16 cellular contexts compared by ENCODE assay signal in genomic region chr7:114630186-114630824, GRCh38.
DNase-seq lines count a peak whose midpoint lies in the region; ATAC-seq and TF ChIP-seq lines count a peak whose summit lies in the region.
"Had no signal": no experiment of that assay in that cellular context is flagged by ENCODE, and none has a peak within 500 bp of the region (broad histone marks: within the 10 kb centered on the region; RNA-seq: fewer than 3 reads in every experiment).

No MANE protein-coding gene starts in this region.

- no peaks in the 10 kb centered on the region for H3K27me3 Mint-ChIP-seq in endodermal cell (ENCODE audit: insufficient read depth)
- H3K27me3 Mint-ChIP-seq: activated naive CD8-positive, alpha-beta T cell treated with anti-CD3 and anti-CD28 coated beads for 36 hours had no signal

- H3K4me3 ChIP-seq in endodermal cell (ENCODE audit: low read length) (no peak overlapping the region), testis (no peak overlapping the region)
- H3K4me3 ChIP-seq: right atrium auricular region had no signal

- no peaks in the 10 kb centered on the region for H3K9me3 ChIP-seq in endodermal cell (ENCODE audit: control insufficient read depth, low read length)
- no peaks in the 10 kb centered on the region for H3K9me3 ChIP-seq in testis
- H3K9me3 ChIP-seq: right atrium auricular region had no signal

- intact Hi-C loops in testis (cut with DNase I; ENCODE audit: low total_unique reads) = no loop called here

- TF ChIP-seq CTCF in endodermal cell (conservative IDR thresholded peaks at IDR 0.05) (no peak), testis (IDR thresholded peaks at IDR 0.05) (no peak)

- H3K9me3 Mint-ChIP-seq in endodermal cell = no peaks in the 10 kb centered on the region
- H3K9me3 Mint-ChIP-seq: activated naive CD8-positive, alpha-beta T cell treated with anti-CD3 and anti-CD28 coated beads for 36 hours; T-helper 1 cell treated with Interleukin-12 subunit alpha and Interleukin-12 subunit beta and Interleukin-4 antibody, amounts not matched to agents 30 μg/mL and 1 μg/mL, for 36 hours had no signal

- H3K36me3 ChIP-seq in endodermal cell (ENCODE audit: control insufficient read depth, insufficient read depth, low read length) = no peaks in the 10 kb centered on the region
- H3K36me3 ChIP-seq in testis (ENCODE audit: low read depth, missing control alignments) = no peaks in the 10 kb centered on the region
- H3K36me3 ChIP-seq: right atrium auricular region had no signal

- 43 to 70% methylated on average over 1 to 7 of the region's 7 CpGs for WGBS in endodermal cell (ENCODE audit: insufficient coverage in 1 of 2, insufficient read length in 1 of 2), 2 experiments
- 74 to 76% methylated on average over 7 of the region's 7 CpGs for WGBS in testis, 2 donors

- peak; percentile 69 for DNase-seq in NCI-H146 (lab: John Stamatoyannopoulos, UW)
- no peak for DNase-seq in endodermal cell
- DNase-seq in pons (ENCODE audit: low spot score) = peak; percentile 87
- DNase-seq in NCI-H82 treated with DMSO at 0.1 percent for 48 hours (lab: John Stamatoyannopoulos, UW; ENCODE audit: unreplicated experiment) = no peak
- no peak for DNase-seq in testis
- no peak for DNase-seq in stimulated activated CD4-positive, alpha-beta T cell treated with anti-CD3 and anti-CD28 coated beads, Interleukin-1b, Interleukin-23, amount 100 ng/mL, for 48 hours
- no peak for DNase-seq in CD1c-positive myeloid dendritic cell (ENCODE audit: extremely low spot score)
- DNase-seq: activated CD4-positive, CD25-positive, alpha-beta regulatory T cell treated with anti-CD3 and anti-CD28 coated beads, Interleukin-2, amount 50 U/mL, for 72 hours; activated naive CD8-positive, alpha-beta T cell treated with anti-CD3 and anti-CD28 coated beads for 36 hours; central memory CD4-positive, alpha-beta T cell; left cardiac atrium; NCI-H2171; stimulated activated CD4-positive, alpha-beta T cell treated with anti-CD3 and anti-CD28 coated beads, Interleukin-4, amount 100 ng/mL, for 1 hour had no signal

- H3K4me1 ChIP-seq in endodermal cell (ENCODE audit: control insufficient read depth, insufficient read depth, low read length) = peaks cover 6% of the 10 kb centered on the region
- H3K4me1 ChIP-seq in testis = no peaks in the 10 kb centered on the region
- H3K4me1 ChIP-seq: right atrium auricular region had no signal

- H3K4me1 Mint-ChIP-seq in endodermal cell = peaks cover 31% of the 10 kb centered on the region
- H3K4me1 Mint-ChIP-seq: activated naive CD8-positive, alpha-beta T cell treated with anti-CD3 and anti-CD28 coated beads for 36 hours had no signal

- no peak overlapping the region for H3K4me3 Mint-ChIP-seq in endodermal cell
- H3K4me3 Mint-ChIP-seq: activated naive CD8-positive, alpha-beta T cell treated with anti-CD3 and anti-CD28 coated beads for 36 hours; T-helper 1 cell treated with Interleukin-12 subunit alpha and Interleukin-12 subunit beta and Interleukin-4 antibody, amounts not matched to agents 30 μg/mL and 1 μg/mL, for 36 hours had no signal

- TF ChIP-seq POLR2A in testis (IDR thresholded peaks at IDR 0.05) = no peak

- no peak overlapping the region for H3K9ac ChIP-seq in endodermal cell (ENCODE audit: extremely low read depth, low read length, poor library complexity, severe bottlenecking)

- H3K27ac Mint-ChIP-seq in endodermal cell = no peak overlapping the region
- H3K27ac Mint-ChIP-seq: activated naive CD8-positive, alpha-beta T cell treated with anti-CD3 and anti-CD28 coated beads for 36 hours; T-helper 1 cell treated with Interleukin-12 subunit alpha and Interleukin-12 subunit beta and Interleukin-4 antibody, amounts not matched to agents 30 μg/mL and 1 μg/mL, for 36 hours had no signal

- H3K27ac ChIP-seq in endodermal cell (ENCODE audit: low read depth, low read length) (peak overlapping the region; percentile 93), testis (no peak overlapping the region)
- H3K27ac ChIP-seq: right atrium auricular region had no signal

- peak; percentile 37 for ATAC-seq in GM19463 (IDR thresholded peaks at IDR 0.05; ENCODE audit: unreplicated experiment)
- ATAC-seq: left cardiac atrium had no signal

- H3K27me3 ChIP-seq in endodermal cell (ENCODE audit: control insufficient read depth, insufficient read depth, low read length, poor library complexity, severe bottlenecking) (no peaks in the 10 kb centered on the region), testis (no peaks in the 10 kb centered on the region)
- H3K27me3 ChIP-seq: right atrium auricular region had no signal

- no peaks in the 10 kb centered on the region for H3K36me3 Mint-ChIP-seq in endodermal cell (ENCODE audit: low read depth)
- H3K36me3 Mint-ChIP-seq: activated naive CD8-positive, alpha-beta T cell treated with anti-CD3 and anti-CD28 coated beads for 36 hours had no signal

Comparison
In these comparisons a context has a peak if more than half of its experiments do, and no peak if none do; other contexts are left out.
1. DNase-seq: peak in NCI-H146 (single experiment) and pons (single experiment); none in endodermal cell (single experiment), NCI-H82 treated with DMSO at 0.1 percent for 48 hours (single experiment), testis (single experiment), stimulated activated CD4-positive, alpha-beta T cell treated with anti-CD3 and anti-CD28 coated beads, Interleukin-1b, Interleukin-23, amount 100 ng/mL, for 48 hours (single experiment) and CD1c-positive myeloid dendritic cell (single experiment).